In the genomic region with DNA sequence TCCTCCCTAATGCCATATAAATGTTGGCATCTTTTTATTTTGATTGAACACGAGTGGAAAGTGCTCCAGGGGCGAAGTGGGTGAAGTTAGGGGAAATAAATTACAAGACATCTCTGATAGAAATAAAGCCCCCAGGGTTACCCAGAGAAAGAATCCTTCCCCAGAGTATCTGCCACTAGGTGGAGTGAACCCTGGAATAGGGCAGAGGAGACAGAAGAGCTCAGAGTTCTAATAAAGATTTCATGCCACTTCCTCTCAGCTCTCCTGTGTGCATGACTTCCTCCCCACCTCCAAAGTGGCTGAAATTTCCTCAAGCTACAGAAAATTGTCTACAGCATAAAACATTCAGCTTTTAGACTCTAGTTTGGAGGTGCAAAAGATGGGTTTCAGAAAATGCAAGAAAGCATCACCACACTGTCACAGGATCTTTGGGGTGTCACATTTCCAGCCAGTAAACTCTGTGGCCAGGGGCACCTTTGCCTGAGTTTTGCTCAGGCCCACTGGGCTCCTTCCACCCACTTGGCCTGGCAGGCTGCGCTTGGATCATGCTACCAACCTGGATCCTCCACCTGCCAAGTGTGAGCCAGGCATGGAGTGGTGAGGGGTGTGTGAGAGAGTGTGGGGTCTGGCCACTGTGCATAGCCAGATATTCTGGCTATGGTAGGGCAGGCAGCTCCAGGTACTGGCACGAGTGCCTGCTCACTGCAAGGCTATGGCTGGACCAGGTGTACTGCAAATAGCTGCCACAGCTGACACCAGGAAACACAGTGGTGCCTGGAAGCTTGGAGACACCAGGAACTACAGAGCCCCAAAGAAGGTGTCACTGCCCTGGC, we compare ENCODE assay signal across 11 cellular contexts.
DNase-seq lines count a peak whose midpoint lies in the region; ATAC-seq and TF ChIP-seq lines count a peak whose summit lies in the region.
"Had no signal": no experiment of that assay in that cellular context is flagged by ENCODE, and none has a peak within 500 bp of the region (broad histone marks: within the 10 kb centered on the region; RNA-seq: fewer than 3 reads in every experiment).

No MANE protein-coding gene starts in this region.

- H3K27me3 ChIP-seq in Panc1 (ENCODE audit: control insufficient read depth, insufficient read depth, low read length), result no peaks in the 10 kb centered on the region
- H3K27me3 ChIP-seq in smooth muscle cell (ENCODE audit: low read depth), result no peaks in the 10 kb centered on the region

- H2AFZ ChIP-seq in smooth muscle cell (ENCODE audit: low read depth), result no peak overlapping the region

- POLR2A ChIA-PET in Panc1 (lab: Charles Lee), result no interaction called here

- CTCF ChIA-PET in Panc1 (lab: Charles Lee), result no interaction called here

- no peak overlapping the region for H3K4me3 ChIP-seq in Panc1 (ENCODE audit: low read depth in 2 of 2, low read length in 2 of 2)
- no peak overlapping the region for H3K4me3 ChIP-seq in foreskin fibroblast (ENCODE audit: low read depth in 1 of 2, low read length in 2 of 2)
- H3K4me3 ChIP-seq in smooth muscle cell, result no peak overlapping the region
- H3K4me3 ChIP-seq: thoracic aorta had no signal

- H3K36me3 ChIP-seq in Panc1 (ENCODE audit: control insufficient read depth, insufficient read depth, low read length), result no peaks in the 10 kb centered on the region
- no peaks in the 10 kb centered on the region for H3K36me3 ChIP-seq in smooth muscle cell (ENCODE audit: low read depth)
- H3K36me3 ChIP-seq: thoracic aorta had no signal

- H4K20me1 ChIP-seq in smooth muscle cell (ENCODE audit: low read depth), result no peaks in the 10 kb centered on the region

- in situ Hi-C loops in Panc1 (cut with HindIII; ENCODE audit: low pct_unique_long_range_greater_than_20kb, low sequenced_read_pairs), result no loop called here

- H3K4me1 ChIP-seq in Panc1 (ENCODE audit: control insufficient read depth, insufficient read depth, low read length) (no peaks in the 10 kb centered on the region), smooth muscle cell (ENCODE audit: low read depth) (no peaks in the 10 kb centered on the region)

- WGBS in smooth muscle cell (ENCODE audit: low lambda C conversion rate), result 66% methylated on average over 4 of the region's 4 CpGs

- DNase-seq in SKM-1 treated with dmso at 0.1 percent for 144 hours (lab: John Stamatoyannopoulos, UW; ENCODE audit: unreplicated experiment), result peak; percentile 33
- no peak for DNase-seq in SKM-1 (lab: John Stamatoyannopoulos, UW; ENCODE audit: unreplicated experiment)
- DNase-seq in Panc1 (ENCODE audit: low read depth, low spot score), result no peak
- DNase-seq in foreskin fibroblast, result peak in 1 of 2 donors; percentile 1
- no peak for DNase-seq in smooth muscle cell (lab: John Stamatoyannopoulos, UW; ENCODE audit: unreplicated experiment)
- no peak for DNase-seq in activated CD4-positive, alpha-beta T cell treated with anti-CD3 and anti-CD28 coated beads for 4 hours
- no peak for DNase-seq in RPMI8226
- DNase-seq in occipital lobe (lab: John Stamatoyannopoulos, UW), result no peak
- DNase-seq: activated T-cell treated with anti-CD3 and anti-CD28 coated beads, Interleukin-2, amount 50 U/mL, for 24 hours; erythroblast had no signal

- TF ChIP-seq CTCF in Panc1 (IDR thresholded peaks at IDR 0.05) (peak; percentile 25; the same call in 1 of the 2 replicates), foreskin fibroblast (IDR thresholded peaks at IDR 0.05; ENCODE audit: low read depth, low read length) (peak; percentile 36), smooth muscle cell (IDR thresholded peaks at IDR 0.05; ENCODE audit: borderline replicate concordance, insufficient read depth, poor library complexity, severe bottlenecking) (peak; percentile 11)

- no peak overlapping the region for H3K9ac ChIP-seq in smooth muscle cell (ENCODE audit: low read depth)

- no peaks in the 10 kb centered on the region for H3K9me3 ChIP-seq in Panc1 (ENCODE audit: control insufficient read depth, insufficient read depth, low read depth, low read length)
- no peaks in the 10 kb centered on the region for H3K9me3 ChIP-seq in smooth muscle cell (replicated peaks; ENCODE audit: low read depth)
- H3K9me3 ChIP-seq: thoracic aorta had no signal

- BruUV-seq in Panc1 (replicated peaks; lab: Mats Ljungman, UMichigan), result no TSS peak

- H3K27ac ChIP-seq in Panc1 (ENCODE audit: low read length) (no peak overlapping the region), smooth muscle cell (ENCODE audit: low read depth) (no peak overlapping the region)
- H3K27ac ChIP-seq: thoracic aorta had no signal

- intact Hi-C loops in Panc1 (cut with micrococcal nuclease; ENCODE audit: unreplicated experiment), result no loop called here

- H3K4me2 ChIP-seq in smooth muscle cell, result no peak overlapping the region

- no peaks in the 10 kb centered on the region for H3F3A ChIP-seq in smooth muscle cell (ENCODE audit: low read depth)

- no peak for ATAC-seq in Panc1

- no peaks in the 10 kb centered on the region for H3K79me2 ChIP-seq in smooth muscle cell (ENCODE audit: low read depth)
